ENCODE assay signal across 18 cellular contexts in the genomic region with DNA sequence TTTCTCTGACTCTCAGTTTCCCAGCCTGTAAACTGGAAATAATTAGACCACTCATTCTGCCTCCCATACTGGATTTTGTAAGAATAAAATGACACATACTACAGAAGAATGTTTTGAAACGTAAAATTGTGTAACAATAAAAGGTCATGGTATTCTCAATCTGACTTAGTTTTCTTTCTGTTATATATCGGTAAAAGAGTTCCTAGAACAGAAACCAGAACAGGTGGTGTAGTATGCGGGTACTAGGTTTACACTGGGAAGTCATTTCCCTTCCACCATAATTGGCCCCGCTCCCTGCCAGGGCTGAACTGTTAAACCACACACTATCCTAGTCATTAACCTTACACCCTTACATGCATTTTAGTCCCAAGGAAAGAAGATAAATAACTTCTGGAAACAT.
DNase-seq lines count a peak whose midpoint lies in the region; ATAC-seq and TF ChIP-seq lines count a peak whose summit lies in the region.
"Had no signal": no experiment of that assay in that cellular context is flagged by ENCODE, and none has a peak within 500 bp of the region (broad histone marks: within the 10 kb centered on the region; RNA-seq: fewer than 3 reads in every experiment).

No MANE protein-coding gene starts in this region.

- no peaks in the 10 kb centered on the region for H3K36me3 Mint-ChIP-seq in activated naive CD4-positive, alpha-beta T cell treated with anti-CD3 and anti-CD28 coated beads, Interleukin-2, amount 50 U/mL, for 72 hours
- H3K36me3 Mint-ChIP-seq: activated naive CD4-positive, alpha-beta T cell treated with anti-CD3 and anti-CD28 coated beads, Interleukin-2, amount 50 U/mL, for 24 hours had no signal

- H3K9me3 ChIP-seq in IMR-90 (ENCODE audit: control insufficient read depth, insufficient read depth, low read length) (no peaks in the 10 kb centered on the region), skeletal muscle satellite cell (replicated peaks; ENCODE audit: low read length) (no peaks in the 10 kb centered on the region)
- H3K9me3 ChIP-seq: neutrophil, testis had no signal

- peak overlapping the region; percentile 27; the same call in 1 of the 2 replicates for H3K4ac ChIP-seq in IMR-90 (ENCODE audit: low read depth, low read length)

- no peak overlapping the region for H2AFZ ChIP-seq in IMR-90 (replicated peaks; ENCODE audit: low read length, poor library complexity)

- no CpG with 5 or more reads among the region's 4 CpGs for WGBS in IMR-90 (ENCODE audit: extremely low coverage in 2 of 2, insufficient read length in 1 of 2), 2 experiments

- in situ Hi-C loops in IMR-90 (cut with MboI; ENCODE audit: low sequenced_read_pairs): loop anchor here (25.0 kb wide), 1 partner anchor 587 kb away; a partner anchor contains a TSS

- intact Hi-C loops in IMR-90 (cut with micrococcal nuclease): no loop called here

- no peak for TF ChIP-seq RAD21 in IMR-90 (IDR thresholded peaks at IDR 0.05; ENCODE audit: low read length)

- peaks cover 28 to 59% of the 10 kb centered on the region in 2 experiments for H3K79me1 ChIP-seq in IMR-90 (ENCODE audit: low read depth in 1 of 2, low read length in 2 of 2)

- H3K14ac ChIP-seq in IMR-90 (replicated peaks; ENCODE audit: low read depth, low read length): no peak overlapping the region

- no peak overlapping the region for H2BK5ac ChIP-seq in IMR-90 (ENCODE audit: low read depth, low read length, poor library complexity, severe bottlenecking)

- no peak overlapping the region for H4K8ac ChIP-seq in IMR-90 (ENCODE audit: low read depth in 2 of 2, low read length in 2 of 2)

- no peaks in the 10 kb centered on the region; the same call in 1 of the 2 replicates for H3K9me1 ChIP-seq in IMR-90 (ENCODE audit: insufficient read depth, low read length)

- H2BK15ac ChIP-seq in IMR-90 (ENCODE audit: low read depth, low read length): no peak overlapping the region

- H2AK9ac ChIP-seq in IMR-90 (replicated peaks; ENCODE audit: low read depth, low read length, poor library complexity): no peak overlapping the region

- peak in 1 of 2 donors; percentile 21 for DNase-seq in activated naive CD4-positive, alpha-beta T cell treated with anti-CD3 and anti-CD28 coated beads, Interleukin-2, amount 50 U/mL, for 72 hours (ENCODE audit: low spot score in 2 of 2)
- no peak for DNase-seq in activated naive CD4-positive, alpha-beta T cell treated with Interleukin-2 at 50 U/mL for 16 hours
- DNase-seq in IMR-90: no peak
- DNase-seq in choroid plexus epithelial cell (ENCODE audit: low read depth): peak; percentile 72
- no peak for DNase-seq in GM10266 (ENCODE audit: extremely low spot score)
- DNase-seq in stimulated activated naive CD4-positive, alpha-beta T cell treated with Interleukin-2 at 50 U/mL for 16 hours (lab: John Stamatoyannopoulos, UW): no peak
- DNase-seq: COR-L47; effector CD8-positive, alpha-beta T cell; foreskin melanocyte; left colon; NCI-H2107; NCI-H526 treated with DMSO at 0.1 percent for 48 hours; testis had no signal

- no peak overlapping the region for H3K27ac Mint-ChIP-seq in activated naive CD4-positive, alpha-beta T cell treated with anti-CD3 and anti-CD28 coated beads, Interleukin-2, amount 50 U/mL, for 72 hours
- H3K27ac Mint-ChIP-seq: activated naive CD4-positive, alpha-beta T cell treated with anti-CD3 and anti-CD28 coated beads, Interleukin-2, amount 50 U/mL, for 24 hours had no signal

- no peak overlapping the region for H2BK20ac ChIP-seq in IMR-90 (ENCODE audit: low read depth, low read length)

- H3K4me3 ChIP-seq in IMR-90 (ENCODE audit: insufficient read depth, low read depth, low read length) (no peak overlapping the region), choroid plexus epithelial cell (ENCODE audit: low read depth, low read length) (no peak overlapping the region), skeletal muscle satellite cell (ENCODE audit: low read length) (no peak overlapping the region)
- H3K4me3 ChIP-seq: testis had no signal

- H4K20me1 ChIP-seq in IMR-90 (ENCODE audit: insufficient read depth, low read length): no peaks in the 10 kb centered on the region

- dilution Hi-C loops in IMR-90 (cut with HindIII; ENCODE audit: low sequenced_read_pairs, unreplicated experiment): no loop called here

- no TSS peak for BruUV-seq in IMR-90 (replicated peaks; lab: Mats Ljungman, UMichigan)

- POLR2A ChIA-PET in IMR-90 (lab: Charles Lee; ENCODE audit: unreplicated experiment): no interaction called here

- H4K5ac ChIP-seq in IMR-90 (ENCODE audit: low read depth, low read length): no peak overlapping the region

- no peak for TF ChIP-seq CTCF in IMR-90 (conservative IDR thresholded peaks at IDR 0.05; ENCODE audit: low read depth, low read length)
- no peak for TF ChIP-seq CTCF in choroid plexus epithelial cell (conservative IDR thresholded peaks at IDR 0.05; ENCODE audit: low read depth, low read length)
- no peak for TF ChIP-seq CTCF in GM10266 (IDR thresholded peaks at IDR 0.05; ENCODE audit: control insufficient read depth, insufficient read depth, low read depth, missing control alignments)

- no peak overlapping the region for H3K56ac ChIP-seq in IMR-90 (ENCODE audit: extremely low read depth, insufficient read depth, low read length)

- H3K4me2 ChIP-seq in IMR-90 (ENCODE audit: low read depth, low read length) (peak overlapping the region; percentile 67; the same call in 1 of the 2 replicates), skeletal muscle satellite cell (ENCODE audit: low read length) (peak overlapping the region; percentile 31)

- H3K4me1 ChIP-seq in IMR-90 (ENCODE audit: control insufficient read depth, insufficient read depth, low read length) (peaks cover 14% of the 10 kb centered on the region), skeletal muscle satellite cell (ENCODE audit: control insufficient read depth, insufficient read depth, low read length) (peaks cover 30% of the 10 kb centered on the region)

- no peak for TF ChIP-seq POLR2A in IMR-90 (IDR thresholded peaks at IDR 0.05; ENCODE audit: low read depth, low read length)

- no peaks in the 10 kb centered on the region for H3K27me3 ChIP-seq in IMR-90 (ENCODE audit: control insufficient read depth, insufficient read depth, low read length)
- H3K27me3 ChIP-seq in skeletal muscle satellite cell (ENCODE audit: control insufficient read depth, insufficient read depth, low read length): no peaks in the 10 kb centered on the region
- H3K27me3 ChIP-seq: neutrophil, testis had no signal

- no peak overlapping the region for H2BK120ac ChIP-seq in IMR-90 (ENCODE audit: low read depth, low read length)

- H3K18ac ChIP-seq in IMR-90 (ENCODE audit: low read depth, low read length): 0 out of 2 replicates have a peak overlapping the region, but pooled peaks have one; percentile 61

- H2AK5ac ChIP-seq in IMR-90 (ENCODE audit: low read depth, low read length): no peak overlapping the region

- no peak overlapping the region for H3K9ac ChIP-seq in IMR-90 (ENCODE audit: low read depth, low read length)
- H3K9ac ChIP-seq in skeletal muscle satellite cell (ENCODE audit: low read depth, low read length): no peak overlapping the region

- H3K9me3 Mint-ChIP-seq in activated naive CD4-positive, alpha-beta T cell treated with anti-CD3 and anti-CD28 coated beads, Interleukin-2, amount 50 U/mL, for 72 hours: no peaks in the 10 kb centered on the region
- H3K9me3 Mint-ChIP-seq: activated naive CD4-positive, alpha-beta T cell treated with anti-CD3 and anti-CD28 coated beads, Interleukin-2, amount 50 U/mL, for 24 hours had no signal

- H4K91ac ChIP-seq in IMR-90 (ENCODE audit: insufficient read depth, low read depth, low read length): no peak overlapping the region

- H3K36me3 ChIP-seq in IMR-90 (ENCODE audit: control insufficient read depth, insufficient read depth, low read length): no peaks in the 10 kb centered on the region; the same call in 1 of the 2 replicates
- no peaks in the 10 kb centered on the region for H3K36me3 ChIP-seq in skeletal muscle satellite cell (ENCODE audit: insufficient read depth, low read length)
- H3K36me3 ChIP-seq: neutrophil had no signal

- ATAC-seq in activated naive CD4-positive, alpha-beta T cell treated with anti-CD3 and anti-CD28 coated beads, Interleukin-2, amount 50 U/mL, for 72 hours: peak; percentile 76 to 94
- no peak for ATAC-seq in IMR-90 (ENCODE audit: low read depth)
- no peak for ATAC-seq in GM21381 (IDR thresholded peaks at IDR 0.05; ENCODE audit: unreplicated experiment)
- ATAC-seq: HCT116, left colon had no signal

- no peak overlapping the region for H3K23ac ChIP-seq in IMR-90 (ENCODE audit: low read depth, low read length)

- no peak overlapping the region for H3K27ac ChIP-seq in IMR-90 (ENCODE audit: insufficient read depth, low read length)
- H3K27ac ChIP-seq: neutrophil, testis had no signal

- CTCF ChIA-PET in IMR-90 (lab: Yijun Ruan, JAX): no interaction called here

TF ChIP-seq in IMR-90, 13 proteins besides CTCF, POLR2A, EP300 and RAD21:
- TF ChIP-seq MAZ (IDR thresholded peaks at IDR 0.05; ENCODE audit: borderline replicate concordance, low read depth, low read length) (no peak), CEBPB (IDR thresholded peaks at IDR 0.05; ENCODE audit: low read depth, low read length) (peak; percentile 47), RCOR1 (IDR thresholded peaks at IDR 0.05; ENCODE audit: insufficient replicate concordance, low read length) (no peak), SMC3 (IDR thresholded peaks at IDR 0.05; ENCODE audit: low read depth, low read length) (no peak), BHLHE40 (IDR thresholded peaks at IDR 0.05; ENCODE audit: low read depth, low read length) (no peak)

Comparison
In these comparisons a context has a peak if more than half of its experiments do, and no peak if none do; other contexts are left out.
1. ATAC-seq: peak in activated naive CD4-positive, alpha-beta T cell treated with anti-CD3 and anti-CD28 coated beads, Interleukin-2, amount 50 U/mL, for 72 hours (2 of 2); none in IMR-90 (single experiment) and GM21381 (single experiment).